ENCODE assay signal across 1 cellular context in the genomic region with DNA sequence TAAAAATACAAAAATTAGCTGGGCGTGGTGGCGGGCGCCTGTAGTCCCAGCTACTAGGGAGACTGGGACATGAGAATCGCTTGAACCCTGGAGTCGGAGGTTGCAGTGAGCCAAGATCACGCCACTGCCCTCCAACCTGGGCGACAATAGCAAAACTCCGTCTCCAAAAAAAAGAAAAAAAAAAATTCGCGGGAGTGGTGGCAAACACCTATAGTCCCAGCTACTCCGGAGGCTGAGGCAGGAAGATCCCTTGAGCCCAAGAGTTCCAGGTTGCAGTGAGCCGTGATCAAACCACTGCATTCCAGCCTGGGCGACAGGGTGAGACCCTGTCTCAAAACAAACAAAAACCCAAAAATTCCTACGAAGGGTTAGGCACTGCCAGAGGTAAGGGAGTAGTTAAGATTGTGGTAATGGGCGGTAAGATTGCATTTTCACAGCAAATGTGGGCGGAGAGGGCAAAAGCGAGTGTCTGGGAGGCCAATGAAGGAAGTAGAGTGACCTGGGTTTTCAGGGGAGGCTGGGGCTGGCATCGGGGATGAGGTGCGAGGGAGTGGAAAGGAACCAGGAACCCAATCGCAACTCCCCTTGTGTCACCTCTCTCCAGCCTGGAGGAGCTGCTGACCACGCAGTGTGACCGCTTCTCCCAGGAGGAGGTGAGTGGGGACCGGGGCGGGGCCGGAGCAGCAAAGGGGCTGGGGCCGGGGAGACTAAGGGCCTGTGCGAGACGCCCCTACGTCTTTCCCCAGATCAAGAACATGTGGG.
TF ChIP-seq lines count a peak whose summit lies in the region.

No MANE protein-coding gene starts in this region.

TF ChIP-seq in GM23338, 12 proteins besides CTCF, POLR2A, EP300 and RAD21 (continued from another document):
- TF ChIP-seq ZNF462 (CRISPR knock-in tag; IDR thresholded peaks at IDR 0.05): no peak
- TF ChIP-seq POLR2AphosphoS5 (IDR thresholded peaks at IDR 0.05; ENCODE audit: low read depth): no peak
- no peak for TF ChIP-seq STAT1 (IDR thresholded peaks at IDR 0.05; ENCODE audit: unreplicated experiment)
- TF ChIP-seq CREB1 (CRISPR knock-in tag; IDR thresholded peaks at IDR 0.05; ENCODE audit: low read depth): no peak
- no peak for TF ChIP-seq ZNF114 (CRISPR knock-in tag; IDR thresholded peaks at IDR 0.05)
- TF ChIP-seq JUNB (IDR thresholded peaks at IDR 0.05; ENCODE audit: unreplicated experiment): no peak
- no peak; the same call in 1 of the 2 replicates for TF ChIP-seq ETS1 (IDR thresholded peaks at IDR 0.05)
- TF ChIP-seq ZNF331 (CRISPR knock-in tag; IDR thresholded peaks at IDR 0.05; ENCODE audit: low read depth): no peak
- no peak for TF ChIP-seq EZH2 (IDR thresholded peaks at IDR 0.05; ENCODE audit: low read depth, unreplicated experiment)
